ENCODE assay signal across 6 cellular contexts in genomic region chr2:55357164-55357563, GRCh38.
"Had no signal": no experiment of that assay in that cellular context is flagged by ENCODE, and none has a peak within 500 bp of the region (broad histone marks: within the 10 kb centered on the region; RNA-seq: fewer than 3 reads in every experiment).

No MANE protein-coding gene starts in this region.

- FAIRE-seq: H1, K562 had no signal

- H3K4me2 ChIP-seq: GM23338 had no signal

- H3K4me3 ChIP-seq: GM23338, K562 had no signal

- H3K9me3 Mint-ChIP-seq: GM23338 had no signal

- ATAC-seq: GM23338, HCT116, K562 had no signal

- DNase-seq: H9, KG1 had no signal

- H3K27ac Mint-ChIP-seq: GM23338, H9 had no signal

- H3K4me3 Mint-ChIP-seq: GM23338, H9 had no signal

- H2AFZ ChIP-seq: GM23338 had no signal
